Comparison of ENCODE assay signal across 16 cellular contexts in the genomic region with DNA sequence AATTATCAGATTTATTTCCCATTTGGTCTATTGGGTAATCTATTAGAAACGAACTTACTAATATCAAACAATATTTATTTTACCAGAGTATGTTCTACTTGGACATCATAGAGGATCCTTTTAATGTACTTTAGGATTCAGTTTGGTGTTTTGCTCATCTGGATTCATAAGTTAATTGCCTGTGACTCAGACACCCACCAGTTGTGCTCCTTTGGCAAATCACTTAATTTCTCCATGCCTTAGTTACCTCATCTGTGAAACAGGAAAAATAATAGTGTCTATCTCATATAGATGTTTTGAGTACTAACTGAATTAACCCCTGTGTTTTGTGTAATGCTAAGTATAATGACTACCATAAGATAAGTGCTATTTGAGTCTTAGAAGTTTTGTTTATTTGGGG.
DNase-seq lines count a peak whose midpoint lies in the region; ATAC-seq, FAIRE-seq and TF ChIP-seq lines count a peak whose summit lies in the region.
"Had no signal": no experiment of that assay in that cellular context is flagged by ENCODE, and none has a peak within 500 bp of the region (broad histone marks: within the 10 kb centered on the region; RNA-seq: fewer than 3 reads in every experiment).

No MANE protein-coding gene starts in this region.

- BruUV-seq in A673 (replicated peaks; lab: Mats Ljungman, UMichigan) (no TSS peak), HCT116 (replicated peaks; lab: Mats Ljungman, UMichigan) (no TSS peak)

- peaks cover 5% of the 10 kb centered on the region for H3K4me1 ChIP-seq in A673 (ENCODE audit: insufficient read depth, low read length, poor library complexity, severe bottlenecking)
- H3K4me1 ChIP-seq in HCT116 (ENCODE audit: control insufficient read depth in 1 of 2, insufficient read depth in 2 of 2, low read length in 2 of 2), result 0 out of 4 replicates have a peak, but pooled peaks cover 0 to 4% of the 10 kb centered on the region in 2 experiments
- H3K4me1 ChIP-seq: BLaER1 treated with 17β-estradiol and CSF1 and Interleukin-3, amounts not matched to agents 10 nM and 100 nM had no signal

- H2AFZ ChIP-seq in HCT116 (ENCODE audit: low read depth, low read length, poor library complexity, severe bottlenecking), result peak overlapping the region; percentile 44

- H3K4me3 ChIP-seq in A673 (ENCODE audit: low read depth, low read length, poor library complexity, severe bottlenecking) (no peak overlapping the region), HCT116 (replicated peaks in 1 of 2; ENCODE audit: low read depth in 1 of 2, low read length in 2 of 2) (no peak overlapping the region), bronchial epithelial cell (ENCODE audit: low read depth, low read length) (no peak overlapping the region), fibroblast of mammary gland (ENCODE audit: control insufficient read depth, low read depth, low read length) (no peak overlapping the region)
- H3K4me3 ChIP-seq: BLaER1 treated with 17β-estradiol and CSF1 and Interleukin-3, amounts not matched to agents 10 nM and 100 nM; GM12878 had no signal

- H3K4me2 ChIP-seq in HCT116 (ENCODE audit: low read length), result no peak overlapping the region
- H3K4me2 ChIP-seq: BLaER1 treated with 17β-estradiol and CSF1 and Interleukin-3, amounts not matched to agents 10 nM and 100 nM had no signal

- TF ChIP-seq CTCF in A673 (conservative IDR thresholded peaks at IDR 0.05; ENCODE audit: low read depth, low read length), result no peak
- TF ChIP-seq CTCF in HCT116 (IDR thresholded peaks at IDR 0.05 in 2 of 3, conservative IDR thresholded peaks at IDR 0.05 in 1 of 3; ENCODE audit: borderline replicate concordance in 1 of 3, insufficient read depth in 1 of 3, low read depth in 2 of 3, low read length in 2 of 3), result no peak
- TF ChIP-seq CTCF in bronchial epithelial cell (IDR thresholded peaks at IDR 0.05; ENCODE audit: insufficient read depth, low read length, severe bottlenecking), result no peak
- no peak for TF ChIP-seq CTCF in fibroblast of mammary gland (conservative IDR thresholded peaks at IDR 0.05; ENCODE audit: control insufficient read depth, insufficient read depth, low read depth, low read length)

- H3K27me3 ChIP-seq in A673 (replicated peaks; ENCODE audit: insufficient read depth, low read depth, low read length, poor library complexity) (no peaks in the 10 kb centered on the region), HCT116 (ENCODE audit: insufficient read depth, low read length) (no peaks in the 10 kb centered on the region), bronchial epithelial cell (ENCODE audit: control insufficient read depth, insufficient read depth, low read length) (no peaks in the 10 kb centered on the region)
- H3K27me3 ChIP-seq: BLaER1 treated with 17β-estradiol and CSF1 and Interleukin-3, amounts not matched to agents 10 nM and 100 nM had no signal

- no peak for TF ChIP-seq POLR2A in HCT116 (IDR thresholded peaks at IDR 0.05; ENCODE audit: borderline replicate concordance, extremely low read depth, insufficient read depth, insufficient read length)

- no peaks in the 10 kb centered on the region for H4K20me1 ChIP-seq in HCT116 (ENCODE audit: insufficient read depth)
- H4K20me1 ChIP-seq: BLaER1 treated with 17β-estradiol and CSF1 and Interleukin-3, amounts not matched to agents 10 nM and 100 nM had no signal

- no peaks in the 10 kb centered on the region for H3K79me2 ChIP-seq in HCT116 (ENCODE audit: insufficient read depth, low read length)

- no peaks in the 10 kb centered on the region for H3K36me3 ChIP-seq in A673 (ENCODE audit: insufficient read depth, low read length, poor library complexity, severe bottlenecking)
- no peaks in the 10 kb centered on the region for H3K36me3 ChIP-seq in HCT116 (ENCODE audit: control insufficient read depth in 1 of 2, insufficient read depth in 2 of 2, low read length in 2 of 2)
- H3K36me3 ChIP-seq in bronchial epithelial cell (ENCODE audit: control insufficient read depth, insufficient read depth, low read length), result no peaks in the 10 kb centered on the region
- H3K36me3 ChIP-seq: BLaER1 treated with 17β-estradiol and CSF1 and Interleukin-3, amounts not matched to agents 10 nM and 100 nM had no signal

- no peak for TF ChIP-seq RAD21 in HCT116 (IDR thresholded peaks at IDR 0.05; ENCODE audit: low read depth)

- RAD21 ChIA-PET in HCT116 (lab: Charles Lee; ENCODE audit: low non-redundant PET in 1 of 2, low total read pairs in 2 of 2, uncharacterized antibody in 2 of 2, unreplicated experiment in 2 of 2), result no interaction called here

- DNase-seq in A673 (ENCODE audit: low spot score), result peak; percentile 57
- DNase-seq in HCT116 (ENCODE audit: low read depth, low spot score), result no peak
- peak; percentile 30 for DNase-seq in bronchial epithelial cell (ENCODE audit: low read depth)
- peak; percentile 54 for DNase-seq in fibroblast of mammary gland (ENCODE audit: low read depth)
- DNase-seq: CD4-positive, CD25-positive, alpha-beta regulatory T cell; DMS53; GOT3; HCEC 1CT; KG1 had no signal

- no peak overlapping the region for H3K9ac ChIP-seq in HCT116 (ENCODE audit: low read length)
- H3K9ac ChIP-seq: BLaER1 treated with 17β-estradiol and CSF1 and Interleukin-3, amounts not matched to agents 10 nM and 100 nM had no signal

- H3K9me3 ChIP-seq in A673 (ENCODE audit: low read depth, low read length, poor library complexity, severe bottlenecking), result no peaks in the 10 kb centered on the region
- H3K9me3 ChIP-seq in HCT116 (ENCODE audit: control insufficient read depth in 1 of 2, insufficient read depth in 1 of 2, low read depth in 1 of 2, low read length in 2 of 2), result no peaks in the 10 kb centered on the region
- H3K9me3 ChIP-seq: BLaER1 treated with 17β-estradiol and CSF1 and Interleukin-3, amounts not matched to agents 10 nM and 100 nM had no signal

- no peaks in the 10 kb centered on the region for H3K9me2 ChIP-seq in HCT116 (ENCODE audit: insufficient read depth)

- CTCF ChIA-PET in A673 (lab: Charles Lee) (no interaction called here), HCT116 (lab: Charles Lee) (no interaction called here)

- no peak for FAIRE-seq in bronchial epithelial cell (lab: Jason Lieb, UNC)
- FAIRE-seq: GM12878, GM18507 had no signal

- POLR2A ChIA-PET in A673 (lab: Charles Lee; ENCODE audit: low non-redundant PET) (no interaction called here), HCT116 (lab: Charles Lee) (no interaction called here)

- H3K27ac ChIP-seq in A673 (ENCODE audit: low read depth, low read length, poor library complexity, severe bottlenecking) (no peak overlapping the region), HCT116 (ENCODE audit: low read depth, low read length) (no peak overlapping the region)
- H3K27ac ChIP-seq: 22Rv1; BLaER1 treated with 17β-estradiol and CSF1 and Interleukin-3, amounts not matched to agents 10 nM and 100 nM had no signal

- intact Hi-C loops in A673 (cut with micrococcal nuclease; ENCODE audit: unreplicated experiment) (no loop called here), HCT116 (cut with micrococcal nuclease) (no loop called here)

- ATAC-seq in HCT116 (no peak), HG03159 (IDR thresholded peaks at IDR 0.05; ENCODE audit: unreplicated experiment) (no peak), GM18511 (IDR thresholded peaks at IDR 0.05; ENCODE audit: unreplicated experiment) (no peak), GM21360 (IDR thresholded peaks at IDR 0.05; ENCODE audit: unreplicated experiment) (no peak)
- ATAC-seq: GM12878 had no signal

TF ChIP-seq in HCT116, 20 proteins besides CTCF, POLR2A, EP300 and RAD21 (continues in another document):
- TF ChIP-seq ELF1 (IDR thresholded peaks at IDR 0.05; ENCODE audit: borderline replicate concordance, low read depth) (no peak), SRF (IDR thresholded peaks at IDR 0.05; ENCODE audit: low read depth) (no peak), EGR1 (IDR thresholded peaks at IDR 0.05; ENCODE audit: low read depth) (no peak), ZNF274 (IDR thresholded peaks at IDR 0.05; ENCODE audit: low read depth, low read length) (no peak)
- TF ChIP-seq, protein P1, sequence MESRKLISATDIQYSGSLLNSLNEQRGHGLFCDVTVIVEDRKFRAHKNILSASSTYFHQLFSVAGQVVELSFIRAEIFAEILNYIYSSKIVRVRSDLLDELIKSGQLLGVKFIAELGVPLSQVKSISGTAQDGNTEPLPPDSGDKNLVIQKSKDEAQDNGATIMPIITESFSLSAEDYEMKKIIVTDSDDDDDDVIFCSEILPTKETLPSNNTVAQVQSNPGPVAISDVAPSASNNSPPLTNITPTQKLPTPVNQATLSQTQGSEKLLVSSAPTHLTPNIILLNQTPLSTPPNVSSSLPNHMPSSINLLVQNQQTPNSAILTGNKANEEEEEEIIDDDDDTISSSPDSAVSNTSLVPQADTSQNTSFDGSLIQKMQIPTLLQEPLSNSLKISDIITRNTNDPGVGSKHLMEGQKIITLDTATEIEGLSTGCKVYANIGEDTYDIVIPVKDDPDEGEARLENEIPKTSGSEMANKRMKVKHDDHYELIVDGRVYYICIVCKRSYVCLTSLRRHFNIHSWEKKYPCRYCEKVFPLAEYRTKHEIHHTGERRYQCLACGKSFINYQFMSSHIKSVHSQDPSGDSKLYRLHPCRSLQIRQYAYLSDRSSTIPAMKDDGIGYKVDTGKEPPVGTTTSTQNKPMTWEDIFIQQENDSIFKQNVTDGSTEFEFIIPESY (IDR thresholded peaks at IDR 0.05; ENCODE audit: extremely low read depth, insufficient replicate concordance, low read length), result no peak
- TF ChIP-seq, protein P2, sequence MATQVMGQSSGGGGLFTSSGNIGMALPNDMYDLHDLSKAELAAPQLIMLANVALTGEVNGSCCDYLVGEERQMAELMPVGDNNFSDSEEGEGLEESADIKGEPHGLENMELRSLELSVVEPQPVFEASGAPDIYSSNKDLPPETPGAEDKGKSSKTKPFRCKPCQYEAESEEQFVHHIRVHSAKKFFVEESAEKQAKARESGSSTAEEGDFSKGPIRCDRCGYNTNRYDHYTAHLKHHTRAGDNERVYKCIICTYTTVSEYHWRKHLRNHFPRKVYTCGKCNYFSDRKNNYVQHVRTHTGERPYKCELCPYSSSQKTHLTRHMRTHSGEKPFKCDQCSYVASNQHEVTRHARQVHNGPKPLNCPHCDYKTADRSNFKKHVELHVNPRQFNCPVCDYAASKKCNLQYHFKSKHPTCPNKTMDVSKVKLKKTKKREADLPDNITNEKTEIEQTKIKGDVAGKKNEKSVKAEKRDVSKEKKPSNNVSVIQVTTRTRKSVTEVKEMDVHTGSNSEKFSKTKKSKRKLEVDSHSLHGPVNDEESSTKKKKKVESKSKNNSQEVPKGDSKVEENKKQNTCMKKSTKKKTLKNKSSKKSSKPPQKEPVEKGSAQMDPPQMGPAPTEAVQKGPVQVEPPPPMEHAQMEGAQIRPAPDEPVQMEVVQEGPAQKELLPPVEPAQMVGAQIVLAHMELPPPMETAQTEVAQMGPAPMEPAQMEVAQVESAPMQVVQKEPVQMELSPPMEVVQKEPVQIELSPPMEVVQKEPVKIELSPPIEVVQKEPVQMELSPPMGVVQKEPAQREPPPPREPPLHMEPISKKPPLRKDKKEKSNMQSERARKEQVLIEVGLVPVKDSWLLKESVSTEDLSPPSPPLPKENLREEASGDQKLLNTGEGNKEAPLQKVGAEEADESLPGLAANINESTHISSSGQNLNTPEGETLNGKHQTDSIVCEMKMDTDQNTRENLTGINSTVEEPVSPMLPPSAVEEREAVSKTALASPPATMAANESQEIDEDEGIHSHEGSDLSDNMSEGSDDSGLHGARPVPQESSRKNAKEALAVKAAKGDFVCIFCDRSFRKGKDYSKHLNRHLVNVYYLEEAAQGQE (IDR thresholded peaks at IDR 0.05; ENCODE audit: low read depth), result no peak
